In genomic region chr6:109854541-109855308, GRCh38 we compare ENCODE assay signal across 1 cellular context.
TF ChIP-seq lines count a peak whose summit lies in the region.

No MANE protein-coding gene starts in this region.

TF ChIP-seq in IMR-90, 13 proteins besides CTCF, POLR2A, EP300 and RAD21:
- TF ChIP-seq CHD1 (IDR thresholded peaks at IDR 0.05; ENCODE audit: low read depth, low read length) (no peak), CEBPB (IDR thresholded peaks at IDR 0.05; ENCODE audit: low read depth, low read length) (peak; percentile 39; the same call in 1 of the 2 replicates)
